Comparison of ENCODE assay signal across 26 cellular contexts in the genomic region with DNA sequence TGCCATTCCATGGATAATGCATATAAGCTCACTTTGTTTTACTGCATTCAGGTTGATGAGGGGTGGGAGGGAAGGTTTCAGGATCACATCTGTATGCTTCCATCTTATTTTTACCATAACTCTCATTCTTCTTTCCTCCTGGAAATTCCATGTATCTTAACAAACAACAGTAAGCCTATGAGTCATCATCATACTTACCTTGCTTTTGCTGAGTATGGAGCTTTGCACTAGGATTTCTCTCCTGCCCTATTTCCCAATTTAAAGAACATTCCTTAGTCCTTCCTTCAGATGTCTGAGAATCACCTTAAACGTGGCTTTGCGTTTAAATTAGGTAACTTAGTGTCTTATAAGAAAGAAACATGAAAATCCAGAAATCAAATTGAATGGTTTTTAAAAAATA. TPM values are rescaled to one million over a fixed set of nuclear protein-coding genes. Genes with fewer than 3 reads are reported as not detected.
DNase-seq lines count a peak whose midpoint lies in the region; TF ChIP-seq lines count a peak whose summit lies in the region.
"Had no signal": no experiment of that assay in that cellular context is flagged by ENCODE, and none has a peak within 500 bp of the region (broad histone marks: within the 10 kb centered on the region; RNA-seq: fewer than 3 reads in every experiment).

No MANE protein-coding gene starts in this region.

- H3K9me3 ChIP-seq in esophagus squamous epithelium (peaks cover 0 to 2% (median 0%) of the 10 kb centered on the region in 3 donors), skeletal muscle tissue (ENCODE audit: control insufficient read depth in 3 of 3, low read length in 3 of 3) (no peaks in the 10 kb centered on the region)
- H3K9me3 ChIP-seq: adrenal gland, ovary, SK-N-SH, tibial artery had no signal

- H3K4me1 ChIP-seq in esophagus squamous epithelium = peaks cover 0 to 17% (median 0%) of the 10 kb centered on the region in 3 donors
- peaks cover 3 to 4% (median 3%) of the 10 kb centered on the region in 3 donors for H3K4me1 ChIP-seq in skeletal muscle tissue (ENCODE audit: control insufficient read depth in 3 of 3, insufficient read depth in 3 of 3, low read length in 3 of 3)
- H3K4me1 ChIP-seq: adrenal gland had no signal

- no peak for TF ChIP-seq CTCF in esophagus squamous epithelium (IDR thresholded peaks at IDR 0.05)

- DNase-seq in EL (peak; percentile 18), LHCN-M2 (ENCODE audit: low read depth) (peak; percentile 17), esophagus squamous epithelium (lab: John Stamatoyannopoulos, UW) (no peak), NCI-H345 (lab: John Stamatoyannopoulos, UW) (no peak), NCI-H187 (lab: John Stamatoyannopoulos, UW) (no peak), ureter (ENCODE audit: low spot score) (no peak)
- DNase-seq: activated B cell treated with CpG ODN at 0.5 μM for 24 hours; activated CD4-positive, alpha-beta memory T cell treated with anti-CD3 and anti-CD28 coated beads, Interleukin-2, amount 10 ng/mL, durations not matched to agents 7 days and 5 days; activated gamma-delta T cell treated with Interleukin-2 at 50 U/mL for 16 hours; adrenal gland; COR-L47; erythroblast; MG63; natural killer cell; NCI-H146; ovary; SK-N-SH; small intestine; stimulated activated CD4-positive, alpha-beta T cell treated with anti-CD3 and anti-CD28 coated beads, Interleukin-4, amount 100 ng/mL, for 1 hour; stimulated activated naive CD8-positive, alpha-beta T cell treated with anti-CD3 and anti-CD28 coated beads, Interleukin-15, Interleukin-2, amounts not matched to agents 100 U/mL and 50 U/mL, for 24 hours; T-helper 9 cell; tibial artery had no signal

- H3K4me3 ChIP-seq in esophagus squamous epithelium = no peak overlapping the region
- H3K4me3 ChIP-seq in skeletal muscle tissue (ENCODE audit: low read length in 3 of 3) = no peak overlapping the region
- H3K4me3 ChIP-seq: adrenal gland, cardiac muscle cell, MG63, ovary, tibial artery had no signal

- no peaks in the 10 kb centered on the region for H3K36me3 ChIP-seq in esophagus squamous epithelium
- H3K36me3 ChIP-seq in skeletal muscle tissue (ENCODE audit: control insufficient read depth in 3 of 3, insufficient read depth in 3 of 3, low read length in 3 of 3) = no peaks in the 10 kb centered on the region
- H3K36me3 ChIP-seq: adrenal gland, cardiac muscle cell, MG63, ovary, tibial artery had no signal

- no peak overlapping the region for H3K9ac ChIP-seq in skeletal muscle tissue (ENCODE audit: low read depth in 1 of 3, low read length in 3 of 3)
- H3K9ac ChIP-seq: SK-N-SH had no signal

- intact Hi-C loops in esophagus squamous epithelium (cut with DNase I) = no loop called here

- H3K27me3 ChIP-seq in esophagus squamous epithelium (peaks cover 0 to 39% (median 0%) of the 10 kb centered on the region in 4 donors), skeletal muscle tissue (ENCODE audit: control insufficient read depth in 3 of 3, insufficient read depth in 3 of 3, low read length in 3 of 3) (peaks cover 5 to 20% (median 13%) of the 10 kb centered on the region in 3 donors)
- H3K27me3 ChIP-seq: MG63, ovary had no signal

- H3K27ac ChIP-seq in esophagus squamous epithelium (peak overlapping the region in 3 of 4 donors; percentile 41 to 84 (median 63)), skeletal muscle tissue (ENCODE audit: low read depth, low read length) (peak overlapping the region; percentile 61)
- H3K27ac ChIP-seq: cardiac muscle cell, ovary, tibial artery had no signal

- no peak for TF ChIP-seq POLR2A in esophagus squamous epithelium (IDR thresholded peaks at IDR 0.05)

- 51 to 71% methylated on average over 2 of the region's 2 CpGs for WGBS in esophagus squamous epithelium, 2 donors

RNA-seq across cellular contexts. Expression of gene CLEC14A, which starts 1.6 kb away (rescaled TPM):
- not detected in 2 replicates for total RNA-seq in LHCN-M2 (2014; rRNA removed)
- not detected for polyA plus RNA-seq in LHCN-M2 (2012)
- 10 to 100 TPM in 2 of 4 donors, 1 to 10 TPM in 2; 5.4 to 18.5 (median 9.3) TPM for total RNA-seq in esophagus squamous epithelium
- 25.1 TPM for total RNA-seq in skeletal muscle tissue
- 18.6 TPM for total RNA-seq in ureter
- total RNA-seq: activated B cell treated with CpG ODN at 0.5 μM for 24 hours; activated CD4-positive, alpha-beta memory T cell treated with anti-CD3 and anti-CD28 coated beads, Interleukin-2, amount 10 ng/mL, durations not matched to agents 7 days and 5 days; Daoy; natural killer cell had no signal
- polyA plus RNA-seq: cardiac muscle cell had no signal

RNA-seq across cellular contexts. Expression of gene SSTR1, which starts 49.8 kb away (rescaled TPM):
- 6.9 and 7.7 TPM in 2 replicates for total RNA-seq in LHCN-M2 (2014; rRNA removed)
- polyA plus RNA-seq in LHCN-M2 (2012) = 2.9 TPM
- under 1 TPM in 2 of 4 donors, not detected in 2; 0.19 to 0.67 TPM for total RNA-seq in esophagus squamous epithelium
- under 0.01 TPM for total RNA-seq in skeletal muscle tissue
- total RNA-seq in ureter = 2.9 TPM
- total RNA-seq: activated B cell treated with CpG ODN at 0.5 μM for 24 hours; activated CD4-positive, alpha-beta memory T cell treated with anti-CD3 and anti-CD28 coated beads, Interleukin-2, amount 10 ng/mL, durations not matched to agents 7 days and 5 days; cardiac muscle cell; Daoy; mesothelial cell of epicardium; natural killer cell had no signal
- polyA plus RNA-seq: cardiac muscle cell had no signal

Comparison
In these comparisons a context has a peak if more than half of its experiments do, and no peak if none do; other contexts are left out.
1. DNase-seq: peak in EL (single experiment) and LHCN-M2 (single experiment); none in esophagus squamous epithelium (single experiment), NCI-H345 (single experiment), NCI-H187 (0 of 2) and ureter (single experiment).